Comparison of ENCODE assay signal across 21 cellular contexts in genomic region chr13:63025741-63026140, GRCh38.
"Had no signal": no experiment of that assay in that cellular context is flagged by ENCODE, and none has a peak within 500 bp of the region (broad histone marks: within the 10 kb centered on the region; RNA-seq: fewer than 3 reads in every experiment).

No MANE protein-coding gene starts in this region.

- DNase-seq: cerebellar nuclear complex; cortex of kidney; effector memory CD8-positive, alpha-beta T cell; erythroblast; esophagus squamous epithelium; head of caudate nucleus; mesenchymal stem cell; midbrain; naive thymus-derived CD4-positive, alpha-beta T cell; pancreas; right lobe of liver; small intestine; stimulated activated CD4-positive, alpha-beta T cell treated with anti-CD3 and anti-CD28 coated beads, Interleukin-2, amount 100 ng/mL, for 24 hours; stimulated activated CD4-positive, alpha-beta T cell treated with anti-CD3 and anti-CD28 coated beads, Interleukin-4, amount 100 ng/mL, for 4 hours; stimulated activated naive CD8-positive, alpha-beta T cell treated with anti-CD3 and anti-CD28 coated beads, Interleukin-15, Interleukin-2, amounts not matched to agents 100 U/mL and 50 U/mL, for 24 hours; substantia nigra; upper lobe of left lung had no signal

- H3K36me3 ChIP-seq: esophagus squamous epithelium, neutrophil, pancreas, right lobe of liver, thoracic aorta, tibial nerve, upper lobe of left lung had no signal

- H3K4me1 ChIP-seq: esophagus squamous epithelium, pancreas, right lobe of liver, tibial nerve, upper lobe of left lung had no signal

- H3K27me3 ChIP-seq: esophagus squamous epithelium, neutrophil, pancreas, right lobe of liver, tibial nerve, upper lobe of left lung had no signal

- H3K4me3 ChIP-seq: esophagus squamous epithelium, lung, pancreas, right lobe of liver, thoracic aorta, tibial nerve, upper lobe of left lung had no signal

- H3K9me3 ChIP-seq: esophagus squamous epithelium, neutrophil, pancreas, right lobe of liver, thoracic aorta, tibial nerve, upper lobe of left lung had no signal
